In genomic region chr2:64260093-64260808, GRCh38 we compare ENCODE assay signal across 10 cellular contexts.
DNase-seq lines count a peak whose midpoint lies in the region; ATAC-seq, FAIRE-seq and TF ChIP-seq lines count a peak whose summit lies in the region.
"Had no signal": no experiment of that assay in that cellular context is flagged by ENCODE, and none has a peak within 500 bp of the region (broad histone marks: within the 10 kb centered on the region; RNA-seq: fewer than 3 reads in every experiment).

No MANE protein-coding gene starts in this region.

- in situ Hi-C loops in GM12878 (cut with MboI) = no loop called here

- H3K9ac ChIP-seq in GM12878 (ENCODE audit: control insufficient read depth, insufficient read depth, low read length) = peak overlapping the region; percentile 54; the same call in 1 of the 2 replicates

- no peaks in the 10 kb centered on the region for H3K9me3 Mint-ChIP-seq in chondrocyte (ENCODE audit: low read depth)

- WGBS in GM12878 (ENCODE audit: insufficient coverage, insufficient replicate concordance, low lambda C conversion rate, missing lambda C conversion rate) = 99% methylated on average over 6 of the region's 6 CpGs

- no peak for TF ChIP-seq POLR2A in GM12878 (IDR thresholded peaks at IDR 0.05; ENCODE audit: low read depth, low read length)

- CTCF ChIA-PET in GM12878 (lab: Yijun Ruan, JAX) = interaction anchor here (0.7 to 1.7 kb wide), 9 partner anchors 9 to 677 kb away, joined by 3 to 6 read pairs (median 3); no protein-coding TSS in a partner anchor

- peak overlapping the region; percentile 93 for H2AFZ ChIP-seq in GM12878 (ENCODE audit: control insufficient read depth, low read depth, low read length)
- no peak overlapping the region for H2AFZ ChIP-seq in osteoblast (ENCODE audit: low read length)

- peak overlapping the region; percentile 75 for H3K27ac ChIP-seq in GM12878 (ENCODE audit: control insufficient read depth, insufficient read depth)
- H3K27ac ChIP-seq in skin epidermis = peak overlapping the region in 15 of 21 experiments; percentile 9 to 74 (median 56)
- H3K27ac ChIP-seq in osteoblast (ENCODE audit: low read depth, low read length) = no peak overlapping the region

- ATAC-seq in HG03354 (IDR thresholded peaks at IDR 0.05; ENCODE audit: poor library complexity, severe bottlenecking, unreplicated experiment) (peak; percentile 39), GM12878 (no peak)

- H3K4me1 ChIP-seq in GM12878 (ENCODE audit: control insufficient read depth, insufficient read depth, low read length) (peaks cover 10% of the 10 kb centered on the region), osteoblast (ENCODE audit: insufficient read depth, low read length) (peaks cover 5% of the 10 kb centered on the region)

- RAD21 ChIA-PET in GM12878 (lab: Charles Lee; ENCODE audit: unreplicated experiment) = interaction anchor here (0.8 to 1.3 kb wide), 9 partner anchors 14 to 69 kb away, joined by 3 to 9 read pairs (median 4); no protein-coding TSS in a partner anchor

- intact Hi-C loops in GM12878 (cut with micrococcal nuclease; ENCODE audit: unreplicated experiment) = loop anchor here (5.0 kb wide), 1 partner anchor 67 kb away; no protein-coding TSS in a partner anchor

- H4K20me1 ChIP-seq in GM12878 (ENCODE audit: control insufficient read depth, insufficient read depth) = no peaks in the 10 kb centered on the region
- no peaks in the 10 kb centered on the region for H4K20me1 ChIP-seq in osteoblast (ENCODE audit: insufficient read depth, low read length)

- H3K27ac Mint-ChIP-seq in chondrocyte (ENCODE audit: unreplicated experiment) = no peak overlapping the region

- no peak for TF ChIP-seq EP300 in GM12878 (IDR thresholded peaks at IDR 0.05; ENCODE audit: borderline replicate concordance in 1 of 2, control insufficient read depth in 1 of 2, low read depth in 2 of 2, low read length in 2 of 2)

- FAIRE-seq in GM12878 (lab: Jason Lieb, UNC) = no peak

- H3K36me3 ChIP-seq in GM12878 (ENCODE audit: control insufficient read depth in 2 of 2, insufficient read depth in 2 of 2, low read length in 1 of 2) (no peaks in the 10 kb centered on the region), osteoblast (ENCODE audit: insufficient read depth, low read length) (no peaks in the 10 kb centered on the region)

- no peak for TF ChIP-seq RAD21 in GM12878 (IDR thresholded peaks at IDR 0.05; ENCODE audit: insufficient read depth, low read depth, low read length)

- H3K9me3 ChIP-seq in GM12878 (replicated peaks; ENCODE audit: control insufficient read depth, insufficient read depth, low read length) = no peaks in the 10 kb centered on the region
- H3K9me3 ChIP-seq in osteoblast (ENCODE audit: low read depth, low read length) = no peaks in the 10 kb centered on the region

- TF ChIP-seq CTCF in GM12878 (IDR thresholded peaks at IDR 0.05 in 2 of 3, conservative IDR thresholded peaks at IDR 0.05 in 1 of 3; ENCODE audit: control insufficient read depth in 2 of 3, extremely low read depth in 1 of 3, insufficient read depth in 1 of 3, low read depth in 3 of 3, low read length in 3 of 3) (no peak), chondrocyte (IDR thresholded peaks at IDR 0.05) (no peak), osteoblast (IDR thresholded peaks at IDR 0.05; ENCODE audit: extremely low read depth, low read depth, low read length) (no peak)

- peaks cover 40% of the 10 kb centered on the region for H3K4me1 Mint-ChIP-seq in chondrocyte (ENCODE audit: low read depth)

- no peaks in the 10 kb centered on the region for H3K27me3 ChIP-seq in GM12878 (replicated peaks in 1 of 2; ENCODE audit: control insufficient read depth in 2 of 2, insufficient read depth in 2 of 2, low read length in 1 of 2)
- peaks cover 19% of the 10 kb centered on the region for H3K27me3 ChIP-seq in osteoblast (ENCODE audit: insufficient read depth, low read length)

- SMC1A ChIA-PET in GM12878 (lab: Charles Lee; ENCODE audit: uncharacterized antibody, unreplicated experiment) = interaction anchor here (0.7 to 1.5 kb wide), 14 partner anchors 9 to 389 kb away, joined by 3 to 13 read pairs (median 4); no protein-coding TSS in a partner anchor

- no peaks in the 10 kb centered on the region for H3K27me3 Mint-ChIP-seq in chondrocyte (ENCODE audit: low read depth)

- DNase-seq in NOMO-1 treated with DMSO at 0.1 percent for 48 hours (lab: John Stamatoyannopoulos, UW; ENCODE audit: unreplicated experiment) (peak; percentile 46), NOMO-1 treated with dmso at 0.1 percent for 144 hours (lab: John Stamatoyannopoulos, UW; ENCODE audit: unreplicated experiment) (no peak), GM12878 (ENCODE audit: low read depth, low spot score) (no peak), COR-L47 (lab: John Stamatoyannopoulos, UW) (no peak), chondrocyte (ENCODE audit: low spot score) (no peak), osteoblast (ENCODE audit: insufficient read length, low spot score, missing footprints) (no peak)
- DNase-seq: 8988T, NCI-H748 treated with DMSO at 0.1 percent for 48 hours had no signal

- POLR2A ChIA-PET in GM12878 (lab: Charles Lee) = interaction anchor here (0.6 to 1.1 kb wide), 4 partner anchors 18 to 83 kb away, joined by 3 to 6 read pairs (median 4); no protein-coding TSS in a partner anchor

- H3K4me2 ChIP-seq in GM12878 (ENCODE audit: control insufficient read depth, insufficient read depth) (peak overlapping the region; percentile 78), osteoblast (ENCODE audit: insufficient read depth, low read length) (no peak overlapping the region)

- H3K79me2 ChIP-seq in GM12878 (ENCODE audit: control insufficient read depth, insufficient read depth, low read length) (no peaks in the 10 kb centered on the region), osteoblast (ENCODE audit: insufficient read depth, low read length) (no peaks in the 10 kb centered on the region)

- no peaks in the 10 kb centered on the region for H3K36me3 Mint-ChIP-seq in chondrocyte (ENCODE audit: low read depth)

- H3K4me3 Mint-ChIP-seq in chondrocyte (ENCODE audit: unreplicated experiment) = no peak overlapping the region

- no TSS peak for BruUV-seq in GM12878 (replicated peaks; lab: Mats Ljungman, UMichigan)

- H3K4me3 ChIP-seq in GM12878 (peak overlapping the region; percentile 31; the same call in 1 of the 2 replicates), skin epidermis (no peak overlapping the region), osteoblast (ENCODE audit: insufficient read depth, low read length) (no peak overlapping the region)

TF ChIP-seq in GM12878, 131 proteins besides CTCF, POLR2A, EP300 and RAD21:
- TF ChIP-seq ZNF217 (IDR thresholded peaks at IDR 0.05) (no peak), RAD51 (IDR thresholded peaks at IDR 0.05) (no peak), MEF2B (IDR thresholded peaks at IDR 0.05; ENCODE audit: partially characterized antibody, poor library complexity, severe bottlenecking) (no peak), LARP7 (IDR thresholded peaks at IDR 0.05) (no peak), IKZF1 (conservative IDR thresholded peaks at IDR 0.05) (no peak), TARDBP (IDR thresholded peaks at IDR 0.05; ENCODE audit: borderline replicate concordance) (no peak), NR2C1 (IDR thresholded peaks at IDR 0.05) (no peak), ZBTB4 (CRISPR knock-in tag; IDR thresholded peaks at IDR 0.05) (no peak), CBX5 (IDR thresholded peaks at IDR 0.05; ENCODE audit: low read depth) (no peak), ESRRA (IDR thresholded peaks at IDR 0.05; ENCODE audit: low read length) (no peak), SMAD1 (IDR thresholded peaks at IDR 0.05; ENCODE audit: low read depth, partially characterized antibody) (no peak), SREBF2 (IDR thresholded peaks at IDR 0.05; ENCODE audit: low read length) (no peak), HDGF (IDR thresholded peaks at IDR 0.05) (no peak), FOXK2 (IDR thresholded peaks at IDR 0.05) (no peak), ZZZ3 (IDR thresholded peaks at IDR 0.05; ENCODE audit: control insufficient read depth, insufficient read length, low read depth) (no peak), CREB1 (IDR thresholded peaks at IDR 0.05; ENCODE audit: low read depth) (no peak), NRF1 (conservative IDR thresholded peaks at IDR 0.05; ENCODE audit: low read depth, low read length) (no peak)
TF ChIP-seq in GM12878: peak in this region for 0.
